23 cellular contexts compared by ENCODE assay signal in genomic region chr2:190592831-190593230, GRCh38. TPM values are rescaled to one million over a fixed set of nuclear protein-coding genes. Genes with fewer than 3 reads are reported as not detected.
DNase-seq lines count a peak whose midpoint lies in the region; ATAC-seq, FAIRE-seq and TF ChIP-seq lines count a peak whose summit lies in the region.
"Had no signal": no experiment of that assay in that cellular context is flagged by ENCODE, and none has a peak within 500 bp of the region (broad histone marks: within the 10 kb centered on the region; RNA-seq: fewer than 3 reads in every experiment).

No MANE protein-coding gene starts in this region.

- in situ Hi-C loops in IMR-90 (cut with MboI; ENCODE audit: low sequenced_read_pairs) (no loop called here), astrocyte of the spinal cord (cut with HindIII; ENCODE audit: low sequenced_read_pairs) (no loop called here)

- dilution Hi-C loops in IMR-90 (cut with HindIII; ENCODE audit: low sequenced_read_pairs, unreplicated experiment) (no loop called here), endothelial cell of umbilical vein (cut with MboI; ENCODE audit: extremely low pct_ligation_motif_present, low sequenced_read_pairs) (no loop called here)

- no peak overlapping the region for H3K4me3 Mint-ChIP-seq in activated CD4-positive, alpha-beta T cell treated with anti-CD3 and anti-CD28 coated beads, Interleukin-2, amount 10 ng/mL, durations not matched to agents 7 days and 5 days
- H3K4me3 Mint-ChIP-seq: CD4-positive, alpha-beta T cell had no signal

- no peaks in the 10 kb centered on the region for H3K36me3 ChIP-seq in IMR-90 (ENCODE audit: control insufficient read depth, insufficient read depth, low read length)
- no peaks in the 10 kb centered on the region for H3K36me3 ChIP-seq in endothelial cell of umbilical vein (ENCODE audit: control insufficient read depth in 2 of 2, extremely low read depth in 1 of 2, insufficient read depth in 2 of 2, low read length in 2 of 2)
- no peaks in the 10 kb centered on the region for H3K36me3 ChIP-seq in osteoblast (ENCODE audit: insufficient read depth, low read length)
- H3K36me3 ChIP-seq: BLaER1, MG63, SJSA1 had no signal

- H2BK5ac ChIP-seq in IMR-90 (ENCODE audit: low read depth, low read length, poor library complexity, severe bottlenecking) = no peak overlapping the region

- FAIRE-seq in endothelial cell of umbilical vein (lab: Jason Lieb, UNC) (peak; percentile 18), frontal cortex (lab: Jason Lieb, UNC) (no peak)
- FAIRE-seq: A204.1, D721Med, H1 had no signal

- H3K9me3 ChIP-seq in IMR-90 (ENCODE audit: control insufficient read depth, insufficient read depth, low read length) (no peaks in the 10 kb centered on the region), endothelial cell of umbilical vein (replicated peaks; ENCODE audit: control insufficient read depth, insufficient read depth, low read length) (no peaks in the 10 kb centered on the region), osteoblast (ENCODE audit: low read depth, low read length) (no peaks in the 10 kb centered on the region)
- H3K9me3 ChIP-seq: BLaER1, MG63, SJSA1 had no signal

- DNase-seq in IMR-90 (peak; percentile 21), astrocyte of the spinal cord (ENCODE audit: low read depth, low spot score) (peak; percentile 22), endothelial cell of umbilical vein (ENCODE audit: low read depth, low spot score) (no peak), osteoblast (ENCODE audit: insufficient read length, low spot score, missing footprints) (no peak), frontal cortex (ENCODE audit: low spot score in 2 of 2) (no peak), SW480 (ENCODE audit: low spot score) (no peak), kidney glomerular epithelial cell (lab: John Stamatoyannopoulos, UW) (no peak)
- DNase-seq in activated CD4-positive, alpha-beta T cell treated with anti-CD3 and anti-CD28 coated beads, Interleukin-2, amount 10 ng/mL, durations not matched to agents 7 days and 5 days = no peak
- DNase-seq: CD4-positive, alpha-beta T cell; HCEC 1CT; Karpas-422; MG63; NCI-H1105 treated with DMSO at 0.1 percent for 48 hours; NCI-H146; NCI-H2029; NCI-H446; Right ventricle myocardium superior; RPMI8226 had no signal

- no peak overlapping the region for H2AK9ac ChIP-seq in IMR-90 (replicated peaks; ENCODE audit: low read depth, low read length, poor library complexity)

- no peak overlapping the region for H3K18ac ChIP-seq in IMR-90 (ENCODE audit: low read depth, low read length)

- H3K9me3 Mint-ChIP-seq in activated CD4-positive, alpha-beta T cell treated with anti-CD3 and anti-CD28 coated beads, Interleukin-2, amount 10 ng/mL, durations not matched to agents 7 days and 5 days = peaks cover 2% of the 10 kb centered on the region
- H3K9me3 Mint-ChIP-seq: CD4-positive, alpha-beta T cell had no signal

- H3K4me2 ChIP-seq in IMR-90 (ENCODE audit: low read depth, low read length) (no peak overlapping the region), endothelial cell of umbilical vein (ENCODE audit: insufficient read depth, low read length) (no peak overlapping the region), osteoblast (ENCODE audit: insufficient read depth, low read length) (peak overlapping the region; percentile 57)
- H3K4me2 ChIP-seq: BLaER1 had no signal

- H3K23ac ChIP-seq in IMR-90 (ENCODE audit: low read depth, low read length) = no peak overlapping the region

- no peak for ATAC-seq in IMR-90 (ENCODE audit: low read depth)

- no peak overlapping the region for H3K9ac ChIP-seq in IMR-90 (ENCODE audit: low read depth, low read length)
- H3K9ac ChIP-seq in endothelial cell of umbilical vein (replicated peaks; ENCODE audit: extremely low read depth, insufficient read depth, low read length) = no peak overlapping the region
- H3K9ac ChIP-seq: BLaER1 had no signal

- H3K79me2 ChIP-seq in endothelial cell of umbilical vein (ENCODE audit: control insufficient read depth, insufficient read depth, low read length) = no peaks in the 10 kb centered on the region
- no peaks in the 10 kb centered on the region for H3K79me2 ChIP-seq in osteoblast (ENCODE audit: insufficient read depth, low read length)

- H2BK20ac ChIP-seq in IMR-90 (ENCODE audit: low read depth, low read length) = no peak overlapping the region

- no peak overlapping the region for H2AK5ac ChIP-seq in IMR-90 (ENCODE audit: low read depth, low read length)

- H2BK15ac ChIP-seq in IMR-90 (ENCODE audit: low read depth, low read length) = no peak overlapping the region

- TF ChIP-seq POLR2A in IMR-90 (IDR thresholded peaks at IDR 0.05; ENCODE audit: low read depth, low read length) = no peak
- no peak for TF ChIP-seq POLR2A in endothelial cell of umbilical vein (IDR thresholded peaks at IDR 0.05; ENCODE audit: low read depth, low read length)

- H3K4me1 Mint-ChIP-seq in activated CD4-positive, alpha-beta T cell treated with anti-CD3 and anti-CD28 coated beads, Interleukin-2, amount 10 ng/mL, durations not matched to agents 7 days and 5 days = no peaks in the 10 kb centered on the region

- H3K4me1 ChIP-seq in IMR-90 (ENCODE audit: control insufficient read depth, insufficient read depth, low read length) (no peaks in the 10 kb centered on the region), endothelial cell of umbilical vein (ENCODE audit: control insufficient read depth, extremely low read depth, insufficient read depth, low read length) (no peaks in the 10 kb centered on the region), osteoblast (ENCODE audit: insufficient read depth, low read length) (peaks cover 20% of the 10 kb centered on the region)
- H3K4me1 ChIP-seq: SJSA1 had no signal

- H3K27me3 Mint-ChIP-seq in activated CD4-positive, alpha-beta T cell treated with anti-CD3 and anti-CD28 coated beads, Interleukin-2, amount 10 ng/mL, durations not matched to agents 7 days and 5 days = no peaks in the 10 kb centered on the region
- H3K27me3 Mint-ChIP-seq: CD4-positive, alpha-beta T cell had no signal

- intact Hi-C loops in IMR-90 (cut with micrococcal nuclease) (no loop called here), endothelial cell of umbilical vein (cut with micrococcal nuclease) (no loop called here)

- no peak overlapping the region for H3K4ac ChIP-seq in IMR-90 (ENCODE audit: low read depth, low read length)

- H3K27ac Mint-ChIP-seq in activated CD4-positive, alpha-beta T cell treated with anti-CD3 and anti-CD28 coated beads, Interleukin-2, amount 10 ng/mL, durations not matched to agents 7 days and 5 days = no peak overlapping the region
- H3K27ac Mint-ChIP-seq: CD4-positive, alpha-beta T cell had no signal

- H3K27ac ChIP-seq in IMR-90 (ENCODE audit: insufficient read depth, low read length) (no peak overlapping the region), endothelial cell of umbilical vein (ENCODE audit: insufficient read depth, low read depth, low read length) (no peak overlapping the region), osteoblast (ENCODE audit: low read depth, low read length) (peak overlapping the region; percentile 14)
- H3K27ac ChIP-seq: BLaER1, SJSA1 had no signal

- H4K91ac ChIP-seq in IMR-90 (ENCODE audit: insufficient read depth, low read depth, low read length) = no peak overlapping the region

- H3K79me1 ChIP-seq in IMR-90 (ENCODE audit: low read depth in 1 of 2, low read length in 2 of 2) = no peaks in the 10 kb centered on the region

- WGBS in IMR-90 (ENCODE audit: extremely low coverage in 2 of 2, insufficient read length in 1 of 2), 2 experiments = no CpG with 5 or more reads among the region's 3 CpGs

- CTCF ChIA-PET in IMR-90 (lab: Yijun Ruan, JAX) (no interaction called here), endothelial cell of umbilical vein (lab: Charles Lee) (no interaction called here)
- CTCF ChIA-PET in activated CD4-positive, alpha-beta T cell treated with anti-CD3 and anti-CD28 coated beads, Interleukin-2, amount 10 ng/mL, durations not matched to agents 7 days and 5 days (lab: Charles Lee) = interaction anchor here (0.7 kb wide), 1 partner anchor 8 kb away, joined by 3 read pairs; no protein-coding TSS in a partner anchor

- H2BK120ac ChIP-seq in IMR-90 (ENCODE audit: low read depth, low read length) = no peak overlapping the region

- H3K4me3 ChIP-seq in IMR-90 (ENCODE audit: insufficient read depth, low read depth, low read length) (no peak overlapping the region), astrocyte of the spinal cord (ENCODE audit: low read depth, low read length) (no peak overlapping the region), endothelial cell of umbilical vein (replicated peaks in 1 of 3; ENCODE audit: insufficient read depth in 1 of 3, low read depth in 1 of 3, low read length in 3 of 3) (no peak overlapping the region), osteoblast (ENCODE audit: insufficient read depth, low read length) (no peak overlapping the region)
- H3K4me3 ChIP-seq: BLaER1, MG63, SJSA1 had no signal

- no peak overlapping the region for H3K14ac ChIP-seq in IMR-90 (replicated peaks; ENCODE audit: low read depth, low read length)

- TF ChIP-seq CTCF in IMR-90 (conservative IDR thresholded peaks at IDR 0.05; ENCODE audit: low read depth, low read length) (no peak), astrocyte of the spinal cord (IDR thresholded peaks at IDR 0.05; ENCODE audit: low read depth, low read length) (no peak), endothelial cell of umbilical vein (IDR thresholded peaks at IDR 0.05; ENCODE audit: extremely low read depth in 1 of 2, insufficient read depth in 1 of 2, low read depth in 1 of 2, low read length in 2 of 2) (no peak), osteoblast (IDR thresholded peaks at IDR 0.05; ENCODE audit: extremely low read depth, low read depth, low read length) (no peak)

- BruUV-seq in IMR-90 (replicated peaks; lab: Mats Ljungman, UMichigan) = no TSS peak
- no TSS peak for BruUV-seq in endothelial cell of umbilical vein (replicated peaks; lab: Mats Ljungman, UMichigan)

- H3K56ac ChIP-seq in IMR-90 (ENCODE audit: extremely low read depth, insufficient read depth, low read length) = no peak overlapping the region

- H4K8ac ChIP-seq in IMR-90 (ENCODE audit: low read depth in 2 of 2, low read length in 2 of 2) = no peak overlapping the region

- TF ChIP-seq RAD21 in IMR-90 (IDR thresholded peaks at IDR 0.05; ENCODE audit: low read length) = no peak

- H3K27me3 ChIP-seq in IMR-90 (ENCODE audit: control insufficient read depth, insufficient read depth, low read length) = peaks cover 2% of the 10 kb centered on the region; the same call in 1 of the 2 replicates
- H3K27me3 ChIP-seq in endothelial cell of umbilical vein (ENCODE audit: control insufficient read depth in 2 of 2, insufficient read depth in 2 of 2, low read length in 2 of 2) = no peaks in the 10 kb centered on the region
- H3K27me3 ChIP-seq in osteoblast (ENCODE audit: insufficient read depth, low read length) = no peaks in the 10 kb centered on the region
- H3K27me3 ChIP-seq: BLaER1, MG63, SJSA1 had no signal

- H3K36me3 Mint-ChIP-seq in activated CD4-positive, alpha-beta T cell treated with anti-CD3 and anti-CD28 coated beads, Interleukin-2, amount 10 ng/mL, durations not matched to agents 7 days and 5 days (ENCODE audit: low read depth) = peaks cover 2% of the 10 kb centered on the region

- H4K20me1 ChIP-seq in IMR-90 (ENCODE audit: insufficient read depth, low read length) (no peaks in the 10 kb centered on the region), endothelial cell of umbilical vein (replicated peaks; ENCODE audit: control insufficient read depth, extremely low read depth, insufficient read depth, low read length) (no peaks in the 10 kb centered on the region), osteoblast (ENCODE audit: insufficient read depth, low read length) (no peaks in the 10 kb centered on the region)
- H4K20me1 ChIP-seq: BLaER1 had no signal

- H4K5ac ChIP-seq in IMR-90 (ENCODE audit: low read depth, low read length) = no peak overlapping the region

- POLR2A ChIA-PET in IMR-90 (lab: Charles Lee; ENCODE audit: unreplicated experiment) = no interaction called here
- POLR2A ChIA-PET in endothelial cell of umbilical vein (lab: Charles Lee) = no interaction called here
- POLR2A ChIA-PET in activated CD4-positive, alpha-beta T cell treated with anti-CD3 and anti-CD28 coated beads, Interleukin-2, amount 10 ng/mL, durations not matched to agents 7 days and 5 days (lab: Charles Lee) = no interaction called here

- H3K9me1 ChIP-seq in IMR-90 (ENCODE audit: insufficient read depth, low read length) = no peaks in the 10 kb centered on the region
- no peaks in the 10 kb centered on the region for H3K9me1 ChIP-seq in endothelial cell of umbilical vein (replicated peaks; ENCODE audit: control insufficient read depth, extremely low read depth, insufficient read depth, low read length)

- no peak overlapping the region for H2AFZ ChIP-seq in IMR-90 (replicated peaks; ENCODE audit: low read length, poor library complexity)
- H2AFZ ChIP-seq in endothelial cell of umbilical vein (ENCODE audit: low read depth, low read length) = no peak overlapping the region
- H2AFZ ChIP-seq in osteoblast (ENCODE audit: low read length) = no peak overlapping the region

RNA-seq across cellular contexts. Expression of gene NAB1, which starts 56.1 kb away (rescaled TPM):
- total RNA-seq in IMR-90 (2012; rRNA removed) = 31.2 and 33.6 TPM in 2 replicates
- polyA plus RNA-seq in IMR-90 (2012; rRNA removed) = 9.6 and 11.9 TPM in 2 replicates
- polyA plus RNA-seq in IMR-90 (2012; cell fraction: cytosol; rRNA removed) = 4.2 and 5.0 TPM in 2 replicates
- 10.8 and 32.4 TPM in 2 replicates for polyA plus RNA-seq in IMR-90 (2012; cell fraction: nucleus; rRNA removed; ENCODE audit: low replicate concordance)
- total RNA-seq in endothelial cell of umbilical vein = 25.2 and 36.1 TPM in 2 replicates
- polyA plus RNA-seq in endothelial cell of umbilical vein = 7.2 and 7.5 TPM in 2 replicates
- 10.1 and 11.8 TPM in 2 replicates for polyA plus RNA-seq in endothelial cell of umbilical vein (2011; cell fraction: cytosol; rRNA removed)
- 64.7 and 67.8 TPM in 2 replicates for polyA plus RNA-seq in endothelial cell of umbilical vein (2011; cell fraction: nucleus; rRNA removed)
- 17.6 and 21.5 TPM in 2 replicates for polyA plus RNA-seq in endothelial cell of umbilical vein (2012)
- polyA minus RNA-seq in endothelial cell of umbilical vein = 20.2 and 26.9 TPM in 2 replicates
- 30.9 TPM for polyA minus RNA-seq in endothelial cell of umbilical vein (2011; cell fraction: cytosol; rRNA and poly(A)+ RNA removed)
- 14.1 and 18.6 TPM in 2 replicates for polyA minus RNA-seq in endothelial cell of umbilical vein (2011; cell fraction: nucleus; rRNA and poly(A)+ RNA removed)
- total RNA-seq in osteoblast = 44.2 TPM in 2 replicates
- total RNA-seq in frontal cortex = 57.5 TPM
- 10 to 100 TPM; 21.9 to 28.9 TPM for total RNA-seq in activated CD4-positive, alpha-beta T cell treated with anti-CD3 and anti-CD28 coated beads, Interleukin-2, amount 10 ng/mL, durations not matched to agents 7 days and 5 days

RNA-seq across cellular contexts. Expression of gene NEMP2, which starts 58.3 kb away (rescaled TPM):
- total RNA-seq in IMR-90 (2012; rRNA removed) (1.3 and 2.2 TPM in 2 replicates), endothelial cell of umbilical vein (3.8 and 8.4 TPM in 2 replicates), osteoblast (3.8 and 4.7 TPM in 2 replicates), frontal cortex (2.4 TPM)
- polyA plus RNA-seq in IMR-90 (2012; rRNA removed) (0.83 and 1.1 TPM in 2 replicates), endothelial cell of umbilical vein (1.9 and 3.1 TPM in 2 replicates)
- 0.24 and 0.45 TPM in 2 replicates for polyA plus RNA-seq in IMR-90 (2012; cell fraction: cytosol; rRNA removed)
- polyA plus RNA-seq in IMR-90 (2012; cell fraction: nucleus; rRNA removed; ENCODE audit: low replicate concordance) = 0.12 and 0.85 TPM in 2 replicates
- polyA plus RNA-seq in endothelial cell of umbilical vein (2011; cell fraction: cytosol; rRNA removed) = 0.87 and 1.4 TPM in 2 replicates
- polyA plus RNA-seq in endothelial cell of umbilical vein (2011; cell fraction: nucleus; rRNA removed) = 1.4 and 1.8 TPM in 2 replicates
- 0.93 and 2.5 TPM in 2 replicates for polyA plus RNA-seq in endothelial cell of umbilical vein (2012)
- 6.3 and 7.0 TPM in 2 replicates for polyA minus RNA-seq in endothelial cell of umbilical vein
- 4.0 TPM for polyA minus RNA-seq in endothelial cell of umbilical vein (2011; cell fraction: cytosol; rRNA and poly(A)+ RNA removed)
- polyA minus RNA-seq in endothelial cell of umbilical vein (2011; cell fraction: nucleus; rRNA and poly(A)+ RNA removed) = 4.6 and 8.5 TPM in 2 replicates
- total RNA-seq in activated CD4-positive, alpha-beta T cell treated with anti-CD3 and anti-CD28 coated beads, Interleukin-2, amount 10 ng/mL, durations not matched to agents 7 days and 5 days = 10 to 100 TPM; 22.8 to 23.5 TPM

Comparison
In these comparisons a context has a peak if more than half of its experiments do, and no peak if none do; other contexts are left out.
1. DNase-seq: peak in IMR-90 (single experiment) and astrocyte of the spinal cord (single experiment); none in endothelial cell of umbilical vein (single experiment), osteoblast (single experiment), frontal cortex (0 of 2), SW480 (single experiment), activated CD4-positive, alpha-beta T cell treated with anti-CD3 and anti-CD28 coated beads, Interleukin-2, amount 10 ng/mL, durations not matched to agents 7 days and 5 days (single experiment) and kidney glomerular epithelial cell (single experiment).